18 cellular contexts compared by ENCODE assay signal in genomic region chr16:29736112-29736511, GRCh38. TPM values are rescaled to one million over a fixed set of nuclear protein-coding genes. Genes with fewer than 3 reads are reported as not detected.
DNase-seq lines count a peak whose midpoint lies in the region; ATAC-seq, FAIRE-seq and TF ChIP-seq lines count a peak whose summit lies in the region.
"Had no signal": no experiment of that assay in that cellular context is flagged by ENCODE, and none has a peak within 500 bp of the region (broad histone marks: within the 10 kb centered on the region; RNA-seq: fewer than 3 reads in every experiment).

No MANE protein-coding gene starts in this region.

- H3K4me3 ChIP-seq in A549 = no peak overlapping the region
- H3K4me3 ChIP-seq in CD8-positive, alpha-beta memory T cell (ENCODE audit: low read length) = no peak overlapping the region
- H3K4me3 ChIP-seq: adrenal gland, gastrocnemius medialis, psoas muscle, vagina had no signal

- H3K27me3 ChIP-seq in CD8-positive, alpha-beta memory T cell (ENCODE audit: insufficient read depth, low read length, poor library complexity, severe bottlenecking) = no peaks in the 10 kb centered on the region
- H3K27me3 ChIP-seq: gastrocnemius medialis, vagina had no signal

- TF ChIP-seq EP300 in A549 (IDR thresholded peaks at IDR 0.05) = no peak

- H3K27me3 Mint-ChIP-seq in CD8-positive, alpha-beta memory T cell = no peaks in the 10 kb centered on the region
- H3K27me3 Mint-ChIP-seq: activated T-cell treated with anti-CD3 and anti-CD28 coated beads, Interleukin-2, amount 50 U/mL, for 24 hours; B cell had no signal

- POLR2A ChIA-PET in A549 (lab: Yijun Ruan, JAX) = no interaction called here
- POLR2A ChIA-PET in CD8-positive, alpha-beta memory T cell (lab: Charles Lee) = no interaction called here

- peaks cover 0 to 2% (median 2%) of the 10 kb centered on the region in 5 donors for H3K9me3 Mint-ChIP-seq in CD8-positive, alpha-beta memory T cell

- no peak overlapping the region for H3K4me2 ChIP-seq in A549

- WGBS in A549 (ENCODE audit: missing lambda C conversion rate) = 19% methylated on average over 5 of the region's 5 CpGs

- CTCF ChIA-PET in A549 (lab: Yijun Ruan, JAX) = interaction anchor here (0.6 to 1.7 kb wide), 7 partner anchors 9 to 125 kb away, joined by 3 to 6 read pairs (median 3); no protein-coding TSS in a partner anchor
- CTCF ChIA-PET in CD8-positive, alpha-beta memory T cell (lab: Charles Lee) = interaction anchor here (1.8 kb wide), 1 partner anchor 34 kb away, joined by 3 read pairs; no protein-coding TSS in a partner anchor

- H3K4me1 Mint-ChIP-seq in CD8-positive, alpha-beta memory T cell = peaks cover 64 to 76% (median 74%) of the 10 kb centered on the region in 3 donors

- TF ChIP-seq CTCF in A549 (IDR thresholded peaks at IDR 0.05) (no peak), VCaP (conservative IDR thresholded peaks at IDR 0.05) (no peak)

- no peak for TF ChIP-seq RAD21 in A549 (conservative IDR thresholded peaks at IDR 0.05 in 1 of 2, IDR thresholded peaks at IDR 0.05 in 1 of 2)

- no peaks in the 10 kb centered on the region for H3K9me3 ChIP-seq in A549
- H3K9me3 ChIP-seq in CD8-positive, alpha-beta memory T cell (ENCODE audit: low read length) = no peaks in the 10 kb centered on the region
- H3K9me3 ChIP-seq: adrenal gland, gastrocnemius medialis, psoas muscle, vagina had no signal

- DNase-seq in A549 (ENCODE audit: low read depth in 1 of 2, low spot score in 1 of 2) (peak; percentile 16 to 25), left kidney (ENCODE audit: low read depth, low spot score) (peak; percentile 51), AG20443 (ENCODE audit: low spot score) (no peak)
- no peak for DNase-seq in CD8-positive, alpha-beta memory T cell
- DNase-seq in NK-92 treated with Interleukin-12 subunit alpha and Interleukin-12 subunit beta, amount 100 ng/mL, for 24 hours (lab: John Stamatoyannopoulos, UW) = no peak
- no peak for DNase-seq in central memory CD4-positive, alpha-beta T cell
- DNase-seq: activated T-cell treated with anti-CD3 and anti-CD28 coated beads, Interleukin-2, amount 50 U/mL, for 24 hours; adrenal gland; EL; gastrocnemius medialis; NCI-H2029 treated with DMSO at 0.1 percent for 48 hours; psoas muscle had no signal

- peak overlapping the region; percentile 71 to 98 (median 90) for H3K27ac Mint-ChIP-seq in CD8-positive, alpha-beta memory T cell
- H3K27ac Mint-ChIP-seq: activated T-cell treated with anti-CD3 and anti-CD28 coated beads, Interleukin-2, amount 50 U/mL, for 24 hours had no signal

- no peaks in the 10 kb centered on the region for H3K36me3 ChIP-seq in CD8-positive, alpha-beta memory T cell (ENCODE audit: insufficient read depth, low read length)
- H3K36me3 ChIP-seq: adrenal gland, gastrocnemius medialis, vagina had no signal

- H3K27ac ChIP-seq in A549 = no peak overlapping the region
- H3K27ac ChIP-seq in CD8-positive, alpha-beta memory T cell (ENCODE audit: low read depth, low read length) = no peak overlapping the region
- H3K27ac ChIP-seq in VCaP = peak overlapping the region; percentile 98
- H3K27ac ChIP-seq: adrenal gland, gastrocnemius medialis, HL-60, psoas muscle, vagina had no signal

- ATAC-seq in A549 (peak; percentile 74 to 77; a peak in 4 of 6 replicates), GM18861 (IDR thresholded peaks at IDR 0.05; ENCODE audit: unreplicated experiment) (no peak)
- ATAC-seq: gastrocnemius medialis, psoas muscle had no signal

- H3K36me3 Mint-ChIP-seq in CD8-positive, alpha-beta memory T cell = peaks cover 10 to 13% (median 11%) of the 10 kb centered on the region in 3 donors

- H3K4me1 ChIP-seq in A549 = no peaks in the 10 kb centered on the region
- H3K4me1 ChIP-seq in CD8-positive, alpha-beta memory T cell (ENCODE audit: insufficient read depth, low read length) = peaks cover 61% of the 10 kb centered on the region
- H3K4me1 ChIP-seq: adrenal gland, gastrocnemius medialis, psoas muscle, vagina had no signal

- FAIRE-seq in A549 (lab: Jason Lieb, UNC) = no peak
- FAIRE-seq: islet of Langerhans had no signal

- no peak overlapping the region for H3K4me3 Mint-ChIP-seq in CD8-positive, alpha-beta memory T cell
- H3K4me3 Mint-ChIP-seq: activated T-cell treated with anti-CD3 and anti-CD28 coated beads, Interleukin-2, amount 50 U/mL, for 24 hours; B cell had no signal

- no peak for TF ChIP-seq POLR2A in A549 (IDR thresholded peaks at IDR 0.05; ENCODE audit: low read length)

TF ChIP-seq in A549, 52 proteins besides CTCF, POLR2A, EP300 and RAD21:
- TF ChIP-seq ZC3H11A (IDR thresholded peaks at IDR 0.05) = no peak
- no peak for TF ChIP-seq EHMT2 (IDR thresholded peaks at IDR 0.05; ENCODE audit: low read depth)
- no peak for TF ChIP-seq HOXB5 (CRISPR knock-in tag; IDR thresholded peaks at IDR 0.05)
- TF ChIP-seq GATA3 (IDR thresholded peaks at IDR 0.05; ENCODE audit: borderline replicate concordance) = no peak
- TF ChIP-seq NPAS2 (CRISPR knock-in tag; IDR thresholded peaks at IDR 0.05; ENCODE audit: borderline replicate concordance) = no peak
- no peak for TF ChIP-seq SREBF2 (IDR thresholded peaks at IDR 0.05)
- TF ChIP-seq RNF2 (IDR thresholded peaks at IDR 0.05; ENCODE audit: borderline replicate concordance, low read depth) = no peak
- no peak for TF ChIP-seq RCOR1 (IDR thresholded peaks at IDR 0.05; ENCODE audit: low read depth, low read length)
- no peak for TF ChIP-seq POLR2AphosphoS2 (conservative IDR thresholded peaks at IDR 0.05; ENCODE audit: low read length)
- no peak for TF ChIP-seq HEYL (CRISPR knock-in tag; IDR thresholded peaks at IDR 0.05)
- no peak for TF ChIP-seq ATOH8 (CRISPR knock-in tag; IDR thresholded peaks at IDR 0.05; ENCODE audit: low read depth)
- no peak for TF ChIP-seq PHF8 (IDR thresholded peaks at IDR 0.05; ENCODE audit: borderline replicate concordance, low read depth)
- no peak for TF ChIP-seq ELK1 (IDR thresholded peaks at IDR 0.05; ENCODE audit: low read depth, low read length)
- no peak for TF ChIP-seq ESRRA (IDR thresholded peaks at IDR 0.05; ENCODE audit: borderline replicate concordance, low read length)

RNA-seq across cellular contexts. Expression of gene C16orf54, which starts 9.7 kb away (rescaled TPM):
- polyA plus RNA-seq in A549 (2011; rRNA removed) (not detected in 2 replicates), A549 (2017; fragmentation: RNase III; extraction: RNeasy Plus Mini Kit Qiagen cat#74134 plus additional on column Dnase treatment) (not detected in 3 replicates)
- polyA plus RNA-seq in A549 (2012; cell fraction: cytosol; rRNA removed) = not detected in 2 replicates
- not detected in 2 replicates for polyA plus RNA-seq in A549 (2012; cell fraction: nucleus; rRNA removed)
- not detected in 2 replicates for polyA minus RNA-seq in A549 (2011; rRNA and poly(A)+ RNA removed)
- 10 to 100 TPM; 32.3 to 33.3 TPM for total RNA-seq in CD8-positive, alpha-beta memory T cell
- polyA plus RNA-seq in CD8-positive, alpha-beta memory T cell = 45.0 TPM

RNA-seq across cellular contexts. Expression of gene ZG16, which starts 41.9 kb away (rescaled TPM):
- polyA plus RNA-seq in A549 (2011; rRNA removed) = not detected in 2 replicates
- 0.01 TPM in 1 of 2 replicates, not detected in the other for polyA plus RNA-seq in A549 (2012; cell fraction: cytosol; rRNA removed)
- polyA plus RNA-seq in A549 (2012; cell fraction: nucleus; rRNA removed) = not detected in 2 replicates
- not detected in 3 replicates for polyA plus RNA-seq in A549 (2017; fragmentation: RNase III; extraction: RNeasy Plus Mini Kit Qiagen cat#74134 plus additional on column Dnase treatment)
- not detected in 2 replicates for polyA minus RNA-seq in A549 (2011; rRNA and poly(A)+ RNA removed)
- not detected for total RNA-seq in CD8-positive, alpha-beta memory T cell
- polyA plus RNA-seq in CD8-positive, alpha-beta memory T cell = not detected
- total RNA-seq: B cell, psoas muscle, vagina had no signal

RNA-seq across cellular contexts. Expression of gene KIF22, which starts 54.4 kb away (rescaled TPM):
- polyA plus RNA-seq in A549 (2011; rRNA removed) = 64.3 and 85.9 TPM in 2 replicates
- 131 and 139 TPM in 2 replicates for polyA plus RNA-seq in A549 (2012; cell fraction: cytosol; rRNA removed)
- 316 and 319 TPM in 2 replicates for polyA plus RNA-seq in A549 (2012; cell fraction: nucleus; rRNA removed)
- 70.0 to 73.7 TPM (median 72.6 TPM) in 3 replicates for polyA plus RNA-seq in A549 (2017; fragmentation: RNase III; extraction: RNeasy Plus Mini Kit Qiagen cat#74134 plus additional on column Dnase treatment)
- 147 and 158 TPM in 2 replicates for polyA minus RNA-seq in A549 (2011; rRNA and poly(A)+ RNA removed)
- total RNA-seq in CD8-positive, alpha-beta memory T cell = 100 to 1,000 TPM; 118 to 131 TPM
- 61.2 TPM for polyA plus RNA-seq in CD8-positive, alpha-beta memory T cell

RNA-seq across cellular contexts. Expression of gene QPRT, which starts 57.1 kb away (rescaled TPM):
- 1.9 and 2.1 TPM in 2 replicates for polyA plus RNA-seq in A549 (2011; rRNA removed)
- polyA plus RNA-seq in A549 (2012; cell fraction: cytosol; rRNA removed) = 0.95 and 1.7 TPM in 2 replicates
- 1.1 TPM in 2 replicates for polyA plus RNA-seq in A549 (2012; cell fraction: nucleus; rRNA removed)
- 1.4 to 2.2 TPM (median 1.7 TPM) in 3 replicates for polyA plus RNA-seq in A549 (2017; fragmentation: RNase III; extraction: RNeasy Plus Mini Kit Qiagen cat#74134 plus additional on column Dnase treatment)
- 1.8 and 2.1 TPM in 2 replicates for polyA minus RNA-seq in A549 (2011; rRNA and poly(A)+ RNA removed)
- total RNA-seq in CD8-positive, alpha-beta memory T cell = 1 to 10 TPM; 3.0 to 3.5 TPM
- polyA plus RNA-seq in CD8-positive, alpha-beta memory T cell = 0.74 TPM

Comparison
In these comparisons a context has a peak if more than half of its experiments do, and no peak if none do; other contexts are left out.
1. DNase-seq: peak in A549 (2 of 2) and left kidney (single experiment); none in CD8-positive, alpha-beta memory T cell (0 of 5), NK-92 treated with Interleukin-12 subunit alpha and Interleukin-12 subunit beta, amount 100 ng/mL, for 24 hours (single experiment), central memory CD4-positive, alpha-beta T cell (single experiment) and AG20443 (single experiment).
2. RNA of gene C16orf54, which starts 9.7 kb away (polyA plus RNA-seq): 45.0 TPM in CD8-positive, alpha-beta memory T cell (single experiment); not detected in A549; every median in the first group is over 10 times any median in the second.